In genomic region chr22:41542224-41542623, GRCh38 we compare ENCODE assay signal across 2 cellular contexts.
TF ChIP-seq lines count a peak whose summit lies in the region.

No MANE protein-coding gene starts in this region.

TF ChIP-seq in GM12878, 131 proteins besides CTCF, POLR2A, EP300 and RAD21:
- TF ChIP-seq JUND (IDR thresholded peaks at IDR 0.05; ENCODE audit: low read depth, low read length) (no peak), IRF4 (IDR thresholded peaks at IDR 0.05; ENCODE audit: low read depth, low read length) (no peak), NFXL1 (IDR thresholded peaks at IDR 0.05; ENCODE audit: borderline replicate concordance) (no peak), EED (IDR thresholded peaks at IDR 0.05; ENCODE audit: low read depth) (no peak), IRF3 (IDR thresholded peaks at IDR 0.05) (no peak), MXI1 (IDR thresholded peaks at IDR 0.05; ENCODE audit: low read depth, low read length) (no peak), JUNB (IDR thresholded peaks at IDR 0.05) (no peak), PKNOX1 (IDR thresholded peaks at IDR 0.05) (no peak), E4F1 (IDR thresholded peaks at IDR 0.05; ENCODE audit: borderline replicate concordance, partially characterized antibody) (no peak), STAT1 (conservative IDR thresholded peaks at IDR 0.05) (no peak), RELA (IDR thresholded peaks at IDR 0.05; ENCODE audit: borderline replicate concordance, partially characterized antibody) (no peak), SMAD5 (IDR thresholded peaks at IDR 0.05; ENCODE audit: low read depth) (no peak), POLR2AphosphoS2 (IDR thresholded peaks at IDR 0.05; ENCODE audit: low read depth, low read length) (no peak), YBX1 (IDR thresholded peaks at IDR 0.05) (no peak), LARP7 (IDR thresholded peaks at IDR 0.05) (no peak), MAX (IDR thresholded peaks at IDR 0.05; ENCODE audit: low read depth, low read length) (no peak)

TF ChIP-seq in neural cell, 6 proteins besides CTCF, POLR2A, EP300 and RAD21:
- no peak for TF ChIP-seq TAF1 (IDR thresholded peaks at IDR 0.05; ENCODE audit: low read depth)
- no peak for TF ChIP-seq POLR2AphosphoS5 (IDR thresholded peaks at IDR 0.05)
- no peak for TF ChIP-seq EZH2 (IDR thresholded peaks at IDR 0.05; ENCODE audit: borderline replicate concordance, insufficient read depth, low read length, poor library complexity, severe bottlenecking)
- no peak for TF ChIP-seq MXI1 (conservative IDR thresholded peaks at IDR 0.05; ENCODE audit: poor library complexity, severe bottlenecking)
- TF ChIP-seq REST (IDR thresholded peaks at IDR 0.05; ENCODE audit: borderline replicate concordance), result no peak
- no peak for TF ChIP-seq SMC3 (conservative IDR thresholded peaks at IDR 0.05; ENCODE audit: poor library complexity)
